2 cellular contexts compared by ENCODE assay signal in the genomic region with DNA sequence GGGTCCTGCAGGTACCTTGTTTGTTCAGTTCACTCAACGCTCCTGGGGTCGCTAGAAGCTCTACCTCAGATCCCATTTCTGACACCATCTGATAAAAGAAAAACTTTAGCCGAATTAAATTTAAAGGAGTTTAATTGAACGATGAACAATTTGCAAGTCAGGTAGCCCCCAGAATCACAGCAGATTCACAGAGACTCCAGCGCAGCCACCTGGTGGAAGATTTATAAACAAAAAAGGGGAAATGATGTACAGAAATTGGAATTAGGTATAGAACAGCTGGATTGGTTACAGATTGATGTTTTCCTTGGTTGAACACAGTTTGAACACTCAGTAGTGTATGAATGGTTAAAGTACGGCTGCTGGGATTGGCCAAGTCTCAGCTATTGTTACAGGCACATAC.
TF ChIP-seq lines count a peak whose summit lies in the region.

No MANE protein-coding gene starts in this region.

TF ChIP-seq in HepG2, 621 proteins besides CTCF, POLR2A, EP300 and RAD21:
- TF ChIP-seq STAG1 (CRISPR knock-in tag; IDR thresholded peaks at IDR 0.05), result 0 out of 2 replicates have a peak, but pooled peaks have one; percentile 5
- TF ChIP-seq POLR2AphosphoS2 (IDR thresholded peaks at IDR 0.05; ENCODE audit: low read depth, low read length), result no peak

TF ChIP-seq in K562, 482 proteins besides CTCF, POLR2A, EP300 and RAD21:
- TF ChIP-seq, protein P1, sequence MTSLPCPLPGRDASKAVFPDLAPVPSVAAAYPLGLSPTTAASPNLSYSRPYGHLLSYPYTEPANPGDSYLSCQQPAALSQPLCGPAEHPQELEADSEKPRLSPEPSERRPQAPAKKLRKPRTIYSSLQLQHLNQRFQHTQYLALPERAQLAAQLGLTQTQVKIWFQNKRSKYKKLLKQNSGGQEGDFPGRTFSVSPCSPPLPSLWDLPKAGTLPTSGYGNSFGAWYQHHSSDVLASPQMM (CRISPR knock-in tag; IDR thresholded peaks at IDR 0.05), result no peak
- no peak for TF ChIP-seq STAT6 (CRISPR knock-in tag; IDR thresholded peaks at IDR 0.05)
- no peak for TF ChIP-seq MYC (IDR thresholded peaks at IDR 0.05; ENCODE audit: low read depth, low read length)
- no peak for TF ChIP-seq MYC (CRISPR knock-in tag; IDR thresholded peaks at IDR 0.05; ENCODE audit: borderline replicate concordance, low read depth)
- no peak for TF ChIP-seq FOXK2 (conservative IDR thresholded peaks at IDR 0.05 in 1 of 2, IDR thresholded peaks at IDR 0.05 in 1 of 2; ENCODE audit: low read depth in 2 of 2)
- no peak for TF ChIP-seq THRAP3 (IDR thresholded peaks at IDR 0.05; ENCODE audit: borderline replicate concordance)
- no peak for TF ChIP-seq ZNF407 (IDR thresholded peaks at IDR 0.05; ENCODE audit: low read depth)
- TF ChIP-seq SPI1 (IDR thresholded peaks at IDR 0.05; ENCODE audit: borderline replicate concordance, low read depth, low read length), result peak; percentile 53
- no peak for TF ChIP-seq ZNF408 (CRISPR knock-in tag; IDR thresholded peaks at IDR 0.05; ENCODE audit: low read depth)
- no peak for TF ChIP-seq ZC3H8 (IDR thresholded peaks at IDR 0.05)
- no peak for TF ChIP-seq CUX1 (CRISPR knock-in tag; IDR thresholded peaks at IDR 0.05)
- TF ChIP-seq, protein P2, sequence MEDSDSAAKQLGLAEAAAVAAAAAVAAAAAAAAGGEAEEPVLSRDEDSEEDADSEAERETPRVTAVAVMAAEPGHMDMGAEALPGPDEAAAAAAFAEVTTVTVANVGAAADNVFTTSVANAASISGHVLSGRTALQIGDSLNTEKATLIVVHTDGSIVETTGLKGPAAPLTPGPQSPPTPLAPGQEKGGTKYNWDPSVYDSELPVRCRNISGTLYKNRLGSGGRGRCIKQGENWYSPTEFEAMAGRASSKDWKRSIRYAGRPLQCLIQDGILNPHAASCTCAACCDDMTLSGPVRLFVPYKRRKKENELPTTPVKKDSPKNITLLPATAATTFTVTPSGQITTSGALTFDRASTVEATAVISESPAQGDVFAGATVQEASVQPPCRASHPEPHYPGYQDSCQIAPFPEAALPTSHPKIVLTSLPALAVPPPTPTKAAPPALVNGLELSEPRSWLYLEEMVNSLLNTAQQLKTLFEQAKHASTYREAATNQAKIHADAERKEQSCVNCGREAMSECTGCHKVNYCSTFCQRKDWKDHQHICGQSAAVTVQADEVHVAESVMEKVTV (CRISPR knock-in tag; IDR thresholded peaks at IDR 0.05), result 0 out of 2 replicates have a peak, but pooled peaks have one; percentile 16
TF ChIP-seq in K562: peak in this region for 2.
